ENCODE assay signal across 2 cellular contexts in genomic region chr9:19113964-19114679, GRCh38.
TF ChIP-seq lines count a peak whose summit lies in the region.

No MANE protein-coding gene starts in this region.

TF ChIP-seq in WTC11, 78 proteins besides CTCF, POLR2A, EP300 and RAD21:
- TF ChIP-seq GRHL2 (CRISPR knock-in tag; IDR thresholded peaks at IDR 0.05; ENCODE audit: insufficient replicate concordance, severe bottlenecking) (no peak), ERG (CRISPR knock-in tag; IDR thresholded peaks at IDR 0.05) (no peak), ZNF317 (CRISPR knock-in tag; IDR thresholded peaks at IDR 0.05; ENCODE audit: borderline replicate concordance, low read depth) (no peak)
TF ChIP-seq in WTC11: peak in this region for 0.

TF ChIP-seq in HepG2, 621 proteins besides CTCF, POLR2A, EP300 and RAD21 (continues in another document):
- TF ChIP-seq SOX5 (CRISPR knock-in tag; IDR thresholded peaks at IDR 0.05; ENCODE audit: borderline replicate concordance) (peak; percentile 27), PTBP1 (IDR thresholded peaks at IDR 0.05; ENCODE audit: low read depth, low read length, poor library complexity, severe bottlenecking) (peak; percentile 51), ZKSCAN1 (IDR thresholded peaks at IDR 0.05; ENCODE audit: low read length) (no peak), ZSCAN30 (CRISPR knock-in tag; IDR thresholded peaks at IDR 0.05) (no peak), ZNF260 (CRISPR knock-in tag; IDR thresholded peaks at IDR 0.05; ENCODE audit: borderline replicate concordance, low read depth) (no peak), HNF1A (IDR thresholded peaks at IDR 0.05; ENCODE audit: low read depth) (no peak), HNF1A (CRISPR knock-in tag; IDR thresholded peaks at IDR 0.05; ENCODE audit: borderline replicate concordance) (no peak), ZNF124 (CRISPR knock-in tag; IDR thresholded peaks at IDR 0.05) (no peak), RXRB (CRISPR knock-in tag; IDR thresholded peaks at IDR 0.05; ENCODE audit: borderline replicate concordance) (peak; percentile 61; the same call in 1 of the 2 replicates), ASH2L (IDR thresholded peaks at IDR 0.05; ENCODE audit: insufficient read length, low read depth, low read length) (no peak), ZNF441 (CRISPR knock-in tag; IDR thresholded peaks at IDR 0.05; ENCODE audit: borderline replicate concordance) (no peak; the same call in 1 of the 2 replicates), ZNF577 (CRISPR knock-in tag; IDR thresholded peaks at IDR 0.05; ENCODE audit: borderline replicate concordance, low read depth) (no peak), YY1 (IDR thresholded peaks at IDR 0.05; ENCODE audit: insufficient read depth, insufficient replicate concordance, low read depth, low read length) (no peak), ZNF639 (CRISPR knock-in tag; conservative IDR thresholded peaks at IDR 0.05) (no peak), ATF1 (CRISPR knock-in tag; IDR thresholded peaks at IDR 0.05) (peak; percentile 43), DMAP1 (CRISPR knock-in tag; IDR thresholded peaks at IDR 0.05) (no peak), ZNF33A (CRISPR knock-in tag; IDR thresholded peaks at IDR 0.05; ENCODE audit: borderline replicate concordance) (no peak), ZBTB34 (CRISPR knock-in tag; IDR thresholded peaks at IDR 0.05) (0 out of 2 replicates have a peak, but pooled peaks have one; percentile 24), MTF1 (CRISPR knock-in tag; IDR thresholded peaks at IDR 0.05) (no peak), FOXK1 (CRISPR knock-in tag; IDR thresholded peaks at IDR 0.05; ENCODE audit: borderline replicate concordance, low read depth) (no peak; the same call in 1 of the 2 replicates), ZNF550 (CRISPR knock-in tag; IDR thresholded peaks at IDR 0.05; ENCODE audit: borderline replicate concordance) (no peak), TBX3 (IDR thresholded peaks at IDR 0.05; ENCODE audit: borderline replicate concordance) (peak; percentile 50; the same call in 1 of the 2 replicates), RARA (CRISPR knock-in tag; IDR thresholded peaks at IDR 0.05) (peak; percentile 21; the same call in 1 of the 2 replicates), HNF4G (IDR thresholded peaks at IDR 0.05; ENCODE audit: borderline replicate concordance, low read depth, low read length) (no peak), HNF4G (CRISPR knock-in tag; IDR thresholded peaks at IDR 0.05; ENCODE audit: borderline replicate concordance, low read depth) (no peak), YEATS4 (CRISPR knock-in tag; IDR thresholded peaks at IDR 0.05; ENCODE audit: borderline replicate concordance) (peak; percentile 39; the same call in 1 of the 2 replicates), MYC (CRISPR knock-in tag; IDR thresholded peaks at IDR 0.05; ENCODE audit: borderline replicate concordance) (no peak), MXD4 (CRISPR knock-in tag; IDR thresholded peaks at IDR 0.05) (0 out of 2 replicates have a peak, but pooled peaks have one; percentile 33), ZNF24 (IDR thresholded peaks at IDR 0.05) (no peak), TBX2 (CRISPR knock-in tag; IDR thresholded peaks at IDR 0.05; ENCODE audit: borderline replicate concordance) (no peak), ZNF430 (CRISPR knock-in tag; IDR thresholded peaks at IDR 0.05) (peak; percentile 29), SP140L (CRISPR knock-in tag; IDR thresholded peaks at IDR 0.05; ENCODE audit: borderline replicate concordance) (no peak), MXI1 (IDR thresholded peaks at IDR 0.05; ENCODE audit: borderline replicate concordance, low read depth, low read length) (no peak), ARNTL (CRISPR knock-in tag; IDR thresholded peaks at IDR 0.05) (no peak), MBD4 (IDR thresholded peaks at IDR 0.05; ENCODE audit: borderline replicate concordance, low read length) (0 out of 2 replicates have a peak, but pooled peaks have one; percentile 24), RFX1 (IDR thresholded peaks at IDR 0.05) (no peak), GTF2F1 (IDR thresholded peaks at IDR 0.05; ENCODE audit: low read length) (no peak), TOE1 (CRISPR knock-in tag; IDR thresholded peaks at IDR 0.05) (peak; percentile 9; the same call in 1 of the 2 replicates), FLYWCH1 (CRISPR knock-in tag; IDR thresholded peaks at IDR 0.05) (no peak), HOXA7 (CRISPR knock-in tag; IDR thresholded peaks at IDR 0.05) (no peak), ZBTB33 (CRISPR knock-in tag; IDR thresholded peaks at IDR 0.05) (peak; percentile 71; the same call in 1 of the 2 replicates)
- TF ChIP-seq, protein P1, sequence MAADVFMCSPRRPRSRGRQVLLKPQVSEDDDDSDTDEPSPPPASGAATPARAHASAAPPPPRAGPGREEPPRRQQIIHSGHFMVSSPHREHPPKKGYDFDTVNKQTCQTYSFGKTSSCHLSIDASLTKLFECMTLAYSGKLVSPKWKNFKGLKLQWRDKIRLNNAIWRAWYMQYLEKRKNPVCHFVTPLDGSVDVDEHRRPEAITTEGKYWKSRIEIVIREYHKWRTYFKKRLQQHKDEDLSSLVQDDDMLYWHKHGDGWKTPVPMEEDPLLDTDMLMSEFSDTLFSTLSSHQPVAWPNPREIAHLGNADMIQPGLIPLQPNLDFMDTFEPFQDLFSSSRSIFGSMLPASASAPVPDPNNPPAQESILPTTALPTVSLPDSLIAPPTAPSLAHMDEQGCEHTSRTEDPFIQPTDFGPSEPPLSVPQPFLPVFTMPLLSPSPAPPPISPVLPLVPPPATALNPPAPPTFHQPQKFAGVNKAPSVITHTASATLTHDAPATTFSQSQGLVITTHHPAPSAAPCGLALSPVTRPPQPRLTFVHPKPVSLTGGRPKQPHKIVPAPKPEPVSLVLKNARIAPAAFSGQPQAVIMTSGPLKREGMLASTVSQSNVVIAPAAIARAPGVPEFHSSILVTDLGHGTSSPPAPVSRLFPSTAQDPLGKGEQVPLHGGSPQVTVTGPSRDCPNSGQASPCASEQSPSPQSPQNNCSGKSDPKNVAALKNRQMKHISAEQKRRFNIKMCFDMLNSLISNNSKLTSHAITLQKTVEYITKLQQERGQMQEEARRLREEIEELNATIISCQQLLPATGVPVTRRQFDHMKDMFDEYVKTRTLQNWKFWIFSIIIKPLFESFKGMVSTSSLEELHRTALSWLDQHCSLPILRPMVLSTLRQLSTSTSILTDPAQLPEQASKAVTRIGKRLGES (CRISPR knock-in tag; IDR thresholded peaks at IDR 0.05; ENCODE audit: borderline replicate concordance) = no peak
- TF ChIP-seq, protein P2, sequence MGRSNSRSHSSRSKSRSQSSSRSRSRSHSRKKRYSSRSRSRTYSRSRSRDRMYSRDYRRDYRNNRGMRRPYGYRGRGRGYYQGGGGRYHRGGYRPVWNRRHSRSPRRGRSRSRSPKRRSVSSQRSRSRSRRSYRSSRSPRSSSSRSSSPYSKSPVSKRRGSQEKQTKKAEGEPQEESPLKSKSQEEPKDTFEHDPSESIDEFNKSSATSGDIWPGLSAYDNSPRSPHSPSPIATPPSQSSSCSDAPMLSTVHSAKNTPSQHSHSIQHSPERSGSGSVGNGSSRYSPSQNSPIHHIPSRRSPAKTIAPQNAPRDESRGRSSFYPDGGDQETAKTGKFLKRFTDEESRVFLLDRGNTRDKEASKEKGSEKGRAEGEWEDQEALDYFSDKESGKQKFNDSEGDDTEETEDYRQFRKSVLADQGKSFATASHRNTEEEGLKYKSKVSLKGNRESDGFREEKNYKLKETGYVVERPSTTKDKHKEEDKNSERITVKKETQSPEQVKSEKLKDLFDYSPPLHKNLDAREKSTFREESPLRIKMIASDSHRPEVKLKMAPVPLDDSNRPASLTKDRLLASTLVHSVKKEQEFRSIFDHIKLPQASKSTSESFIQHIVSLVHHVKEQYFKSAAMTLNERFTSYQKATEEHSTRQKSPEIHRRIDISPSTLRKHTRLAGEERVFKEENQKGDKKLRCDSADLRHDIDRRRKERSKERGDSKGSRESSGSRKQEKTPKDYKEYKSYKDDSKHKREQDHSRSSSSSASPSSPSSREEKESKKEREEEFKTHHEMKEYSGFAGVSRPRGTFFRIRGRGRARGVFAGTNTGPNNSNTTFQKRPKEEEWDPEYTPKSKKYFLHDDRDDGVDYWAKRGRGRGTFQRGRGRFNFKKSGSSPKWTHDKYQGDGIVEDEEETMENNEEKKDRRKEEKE (IDR thresholded peaks at IDR 0.05) = no peak
- TF ChIP-seq, protein P3, sequence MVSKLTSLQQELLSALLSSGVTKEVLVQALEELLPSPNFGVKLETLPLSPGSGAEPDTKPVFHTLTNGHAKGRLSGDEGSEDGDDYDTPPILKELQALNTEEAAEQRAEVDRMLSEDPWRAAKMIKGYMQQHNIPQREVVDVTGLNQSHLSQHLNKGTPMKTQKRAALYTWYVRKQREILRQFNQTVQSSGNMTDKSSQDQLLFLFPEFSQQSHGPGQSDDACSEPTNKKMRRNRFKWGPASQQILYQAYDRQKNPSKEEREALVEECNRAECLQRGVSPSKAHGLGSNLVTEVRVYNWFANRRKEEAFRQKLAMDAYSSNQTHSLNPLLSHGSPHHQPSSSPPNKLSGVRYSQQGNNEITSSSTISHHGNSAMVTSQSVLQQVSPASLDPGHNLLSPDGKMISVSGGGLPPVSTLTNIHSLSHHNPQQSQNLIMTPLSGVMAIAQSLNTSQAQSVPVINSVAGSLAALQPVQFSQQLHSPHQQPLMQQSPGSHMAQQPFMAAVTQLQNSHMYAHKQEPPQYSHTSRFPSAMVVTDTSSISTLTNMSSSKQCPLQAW (CRISPR knock-in tag; IDR thresholded peaks at IDR 0.05) = peak; percentile 30; the same call in 1 of the 2 replicates
- TF ChIP-seq, protein P4, sequence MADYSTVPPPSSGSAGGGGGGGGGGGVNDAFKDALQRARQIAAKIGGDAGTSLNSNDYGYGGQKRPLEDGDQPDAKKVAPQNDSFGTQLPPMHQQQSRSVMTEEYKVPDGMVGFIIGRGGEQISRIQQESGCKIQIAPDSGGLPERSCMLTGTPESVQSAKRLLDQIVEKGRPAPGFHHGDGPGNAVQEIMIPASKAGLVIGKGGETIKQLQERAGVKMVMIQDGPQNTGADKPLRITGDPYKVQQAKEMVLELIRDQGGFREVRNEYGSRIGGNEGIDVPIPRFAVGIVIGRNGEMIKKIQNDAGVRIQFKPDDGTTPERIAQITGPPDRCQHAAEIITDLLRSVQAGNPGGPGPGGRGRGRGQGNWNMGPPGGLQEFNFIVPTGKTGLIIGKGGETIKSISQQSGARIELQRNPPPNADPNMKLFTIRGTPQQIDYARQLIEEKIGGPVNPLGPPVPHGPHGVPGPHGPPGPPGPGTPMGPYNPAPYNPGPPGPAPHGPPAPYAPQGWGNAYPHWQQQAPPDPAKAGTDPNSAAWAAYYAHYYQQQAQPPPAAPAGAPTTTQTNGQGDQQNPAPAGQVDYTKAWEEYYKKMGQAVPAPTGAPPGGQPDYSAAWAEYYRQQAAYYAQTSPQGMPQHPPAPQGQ (CRISPR knock-in tag; IDR thresholded peaks at IDR 0.05; ENCODE audit: borderline replicate concordance) = no peak
